9 cellular contexts compared by ENCODE assay signal in genomic region chr5:132474881-132475511, GRCh38. TPM values are rescaled to one million over a fixed set of nuclear protein-coding genes. Genes with fewer than 3 reads are reported as not detected.
DNase-seq lines count a peak whose midpoint lies in the region; ATAC-seq and TF ChIP-seq lines count a peak whose summit lies in the region.
"Had no signal": no experiment of that assay in that cellular context is flagged by ENCODE, and none has a peak within 500 bp of the region (broad histone marks: within the 10 kb centered on the region; RNA-seq: fewer than 3 reads in every experiment).

No MANE protein-coding gene starts in this region.

- H3K4me1 ChIP-seq in GM23338 (ENCODE audit: insufficient read depth) (peaks cover 7% of the 10 kb centered on the region), hepatocyte (ENCODE audit: insufficient read depth) (peaks cover 67% of the 10 kb centered on the region)

- no peaks in the 10 kb centered on the region for H3K36me3 Mint-ChIP-seq in GM23338 (ENCODE audit: low read depth)
- H3K36me3 Mint-ChIP-seq in activated CD8-positive, alpha-beta T cell treated with anti-CD3 and anti-CD28 coated beads for 36 hours (ENCODE audit: low read depth): no peaks in the 10 kb centered on the region

- ATAC-seq in GM23338 (peak; percentile 74), sciatic nerve (no peak), GM21515 (IDR thresholded peaks at IDR 0.05; ENCODE audit: unreplicated experiment) (no peak)
- no peak for ATAC-seq in activated CD8-positive, alpha-beta T cell treated with anti-CD3 and anti-CD28 coated beads for 36 hours

- H3K4me2 ChIP-seq in GM23338 (peak overlapping the region; percentile 60; the same call in 1 of the 2 replicates), hepatocyte (peak overlapping the region; percentile 21)

- H3K9me3 Mint-ChIP-seq in GM23338: no peaks in the 10 kb centered on the region; the same call in 2 of the 3 replicates
- no peaks in the 10 kb centered on the region for H3K9me3 Mint-ChIP-seq in activated CD8-positive, alpha-beta T cell treated with anti-CD3 and anti-CD28 coated beads for 36 hours

- H2AFZ ChIP-seq in GM23338 (peak overlapping the region; percentile 47; the same call in 1 of the 2 replicates), hepatocyte (no peak overlapping the region)

- H3K9me3 ChIP-seq in hepatocyte (ENCODE audit: low read depth): no peaks in the 10 kb centered on the region

- no peaks in the 10 kb centered on the region for H3F3A ChIP-seq in GM23338 (replicated peaks; ENCODE audit: low read depth)

- peak; percentile 68 for DNase-seq in GM23338 (ENCODE audit: low spot score)
- DNase-seq in activated CD8-positive, alpha-beta T cell treated with anti-CD3 and anti-CD28 coated beads for 36 hours: no peak
- no peak for DNase-seq in hepatocyte (ENCODE audit: low spot score)
- DNase-seq in sciatic nerve (ENCODE audit: low spot score): peak; percentile 44
- no peak for DNase-seq in middle frontal gyrus (ENCODE audit: extremely low spot score, low spot score)
- no peak for DNase-seq in glomerular visceral epithelial cell (ENCODE audit: extremely low spot score)
- no peak for DNase-seq in posterior vena cava (ENCODE audit: low spot score)
- DNase-seq: NCI-H510A treated with DMSO at 0.1 percent for 48 hours had no signal

- CTCF ChIA-PET in activated CD8-positive, alpha-beta T cell treated with anti-CD3 and anti-CD28 coated beads for 36 hours (lab: Charles Lee): interaction anchor here (1.0 to 4.2 kb wide), 5 partner anchors 8 to 54 kb away, joined by 4 to 16 read pairs (median 5); no protein-coding TSS in a partner anchor

- peak overlapping the region; percentile 2; the same call in 1 of the 3 replicates for H3K4me3 Mint-ChIP-seq in GM23338
- no peak overlapping the region for H3K4me3 Mint-ChIP-seq in activated CD8-positive, alpha-beta T cell treated with anti-CD3 and anti-CD28 coated beads for 36 hours

- 53% methylated on average over 4 of the region's 4 CpGs for WGBS in hepatocyte (ENCODE audit: low lambda C conversion rate, missing lambda C conversion rate)

- POLR2A ChIA-PET in activated CD8-positive, alpha-beta T cell treated with anti-CD3 and anti-CD28 coated beads for 36 hours (lab: Charles Lee): interaction anchor here (0.9 to 36.6 kb wide), 10 partner anchors 1 to 79 kb away, joined by 4 to 1641 read pairs (median 214); partner anchors contain the start of gene IRF1

- TF ChIP-seq CTCF in GM23338 (conservative IDR thresholded peaks at IDR 0.05; ENCODE audit: low read depth in 2 of 2): no peak
- TF ChIP-seq CTCF in activated CD8-positive, alpha-beta T cell treated with anti-CD3 and anti-CD28 coated beads for 36 hours (IDR thresholded peaks at IDR 0.05): no peak
- TF ChIP-seq CTCF in hepatocyte (IDR thresholded peaks at IDR 0.05; ENCODE audit: poor library complexity): no peak

- H3K27ac ChIP-seq in GM23338 (ENCODE audit: low read depth) (no peak overlapping the region), hepatocyte (peak overlapping the region; percentile 90)

- intact Hi-C loops in activated CD8-positive, alpha-beta T cell treated with anti-CD3 and anti-CD28 coated beads for 36 hours (cut with micrococcal nuclease): no loop called here
- intact Hi-C loops in sciatic nerve (cut with DNase I) (no loop called here), posterior vena cava (cut with DNase I) (loop anchor here in 1 of 2 donors (1.0 kb wide), 1 partner anchor 14 kb away; no protein-coding TSS in a partner anchor)

- peaks cover 6% of the 10 kb centered on the region for H3K27me3 Mint-ChIP-seq in GM23338 (ENCODE audit: insufficient read depth, low read depth, poor library complexity)
- H3K27me3 Mint-ChIP-seq in activated CD8-positive, alpha-beta T cell treated with anti-CD3 and anti-CD28 coated beads for 36 hours: no peaks in the 10 kb centered on the region

- H3K27me3 ChIP-seq in GM23338 (ENCODE audit: insufficient read depth) (no peaks in the 10 kb centered on the region), hepatocyte (no peaks in the 10 kb centered on the region)

- H3K79me2 ChIP-seq in GM23338 (replicated peaks; ENCODE audit: insufficient read depth): no peaks in the 10 kb centered on the region
- H3K79me2 ChIP-seq in hepatocyte: no peaks in the 10 kb centered on the region

- H4K20me1 ChIP-seq in GM23338 (replicated peaks; ENCODE audit: insufficient read depth): no peaks in the 10 kb centered on the region
- no peaks in the 10 kb centered on the region for H4K20me1 ChIP-seq in hepatocyte (ENCODE audit: insufficient read depth, poor library complexity, severe bottlenecking)

- peaks cover 14% of the 10 kb centered on the region for H3K4me1 Mint-ChIP-seq in GM23338
- H3K4me1 Mint-ChIP-seq in activated CD8-positive, alpha-beta T cell treated with anti-CD3 and anti-CD28 coated beads for 36 hours (ENCODE audit: low read depth): peaks cover 77% of the 10 kb centered on the region

- H3K36me3 ChIP-seq in GM23338 (ENCODE audit: insufficient read depth) (no peaks in the 10 kb centered on the region), hepatocyte (replicated peaks; ENCODE audit: insufficient read depth, low read depth) (no peaks in the 10 kb centered on the region)

- no peak overlapping the region for H3K27ac Mint-ChIP-seq in GM23338
- H3K27ac Mint-ChIP-seq in activated CD8-positive, alpha-beta T cell treated with anti-CD3 and anti-CD28 coated beads for 36 hours: peak overlapping the region; percentile 65

- H3K4me3 ChIP-seq in GM23338 (no peak overlapping the region), hepatocyte (no peak overlapping the region)

- H3K9me2 ChIP-seq in GM23338 (ENCODE audit: insufficient read depth) (no peaks in the 10 kb centered on the region), hepatocyte (replicated peaks; ENCODE audit: insufficient read depth) (no peaks in the 10 kb centered on the region)

TF ChIP-seq in GM23338, 12 proteins besides CTCF, POLR2A, EP300 and RAD21 (continues in another document):
- no peak for TF ChIP-seq CREB1 (CRISPR knock-in tag; IDR thresholded peaks at IDR 0.05; ENCODE audit: low read depth)
- no peak for TF ChIP-seq ZNF462 (CRISPR knock-in tag; IDR thresholded peaks at IDR 0.05)
- TF ChIP-seq JUNB (IDR thresholded peaks at IDR 0.05; ENCODE audit: unreplicated experiment): no peak
- TF ChIP-seq ZNF114 (CRISPR knock-in tag; IDR thresholded peaks at IDR 0.05): no peak

RNA-seq across cellular contexts. Expression of gene IRF1, which starts 15.6 kb away (rescaled TPM):
- total RNA-seq in GM23338 (2014; rRNA removed; shearing (Covaris generic)): 6.4 and 6.9 TPM in 2 replicates
- polyA plus RNA-seq in GM23338 (2016; fragmentation: Nextera tagmentation; extraction: Ambion mirVana) (8.6 and 9.1 TPM in 2 replicates), hepatocyte (35.8 and 44.8 TPM in 2 replicates)
- total RNA-seq in activated CD8-positive, alpha-beta T cell treated with anti-CD3 and anti-CD28 coated beads for 36 hours: 100 to 1,000 TPM; 121 to 128 TPM
- total RNA-seq in hepatocyte (25.6 and 30.9 TPM in 2 replicates), sciatic nerve (52.2 TPM), posterior vena cava (10 to 100 TPM; 18.7 to 20.5 TPM)

Comparison
In these comparisons a context has a peak if more than half of its experiments do, and no peak if none do; other contexts are left out.
1. DNase-seq: peak in GM23338 (single experiment) and sciatic nerve (single experiment); none in activated CD8-positive, alpha-beta T cell treated with anti-CD3 and anti-CD28 coated beads for 36 hours (single experiment), hepatocyte (single experiment), middle frontal gyrus (single experiment), glomerular visceral epithelial cell (single experiment) and posterior vena cava (single experiment).